In genomic region chr12:77571127-77571526, GRCh38 we compare ENCODE assay signal across 2 cellular contexts.
A peak's percentile ranks its signal among the peaks of the same experiment; 100 is the strongest.
TF ChIP-seq lines count a peak whose summit lies in the region.

No MANE protein-coding gene starts in this region.

TF ChIP-seq in HEK293, 187 proteins besides CTCF, POLR2A, EP300 and RAD21 (continued from another document):
- TF ChIP-seq WT1 (tag by site-specific recombination; IDR thresholded peaks at IDR 0.05) (peak; percentile 74), ZSCAN23 (tag by site-specific recombination; IDR thresholded peaks at IDR 0.05) (no peak), ZBTB1 (tag by site-specific recombination; IDR thresholded peaks at IDR 0.05) (no peak), ZNF629 (tag by site-specific recombination; IDR thresholded peaks at IDR 0.05) (peak; percentile 34; the same call in 1 of the 2 replicates), ZBTB26 (tag by site-specific recombination; optimal IDR thresholded peaks at IDR 0.05) (no peak)

TF ChIP-seq in SK-N-SH, 30 proteins besides CTCF, POLR2A, EP300 and RAD21 (continued from another document):
- no peak for TF ChIP-seq USF1 (IDR thresholded peaks at IDR 0.05; ENCODE audit: borderline replicate concordance, low read depth)
TF ChIP-seq in SK-N-SH: peak in this region for 0.
